8 cellular contexts compared by ENCODE assay signal in genomic region chr13:66994097-66994496, GRCh38.
DNase-seq lines count a peak whose midpoint lies in the region; ATAC-seq and TF ChIP-seq lines count a peak whose summit lies in the region.

No MANE protein-coding gene starts in this region.

- in situ Hi-C loops in GM18951 (cut with MboI; ENCODE audit: low sequenced_read_pairs, unreplicated experiment), result no loop called here

- H4K20me1 ChIP-seq in BLaER1 (no peaks in the 10 kb centered on the region), fibroblast of lung (ENCODE audit: control insufficient read depth, extremely low read depth, insufficient read depth, low read length) (no peaks in the 10 kb centered on the region)

- ATAC-seq in HG03135 (IDR thresholded peaks at IDR 0.05; ENCODE audit: unreplicated experiment), result peak; percentile 78
- ATAC-seq in mucosa of descending colon, result peak; percentile 64

- H3K9ac ChIP-seq in BLaER1, result peak overlapping the region; percentile 72
- no peak overlapping the region for H3K9ac ChIP-seq in fibroblast of lung (ENCODE audit: insufficient read depth, low read length)

- H2AFZ ChIP-seq in fibroblast of lung (ENCODE audit: low read length), result peak overlapping the region; percentile 10

- intact Hi-C loops in mucosa of descending colon (cut with DNase I, micrococcal nuclease), result no loop called here

- TF ChIP-seq CTCF in fibroblast of lung (conservative IDR thresholded peaks at IDR 0.05 in 1 of 2, IDR thresholded peaks at IDR 0.05 in 1 of 2; ENCODE audit: low read depth in 1 of 2, low read length in 2 of 2) (peak; percentile 45 to 76), mucosa of descending colon (IDR thresholded peaks at IDR 0.05) (no peak)

- H3K27ac ChIP-seq in BLaER1 (peak overlapping the region; percentile 87), fibroblast of lung (ENCODE audit: insufficient read depth, low read length) (no peak overlapping the region)

- H3K4me2 ChIP-seq in BLaER1 (peak overlapping the region; percentile 88), fibroblast of lung (ENCODE audit: extremely low read depth, insufficient read depth, low read length) (no peak overlapping the region)

- TF ChIP-seq POLR2A in GM18951 (IDR thresholded peaks at IDR 0.05; ENCODE audit: extremely low read depth, insufficient read depth, insufficient read length), result peak; percentile 12

- H3K27me3 ChIP-seq in BLaER1 (no peaks in the 10 kb centered on the region), fibroblast of lung (ENCODE audit: control insufficient read depth, insufficient read depth, low read length) (no peaks in the 10 kb centered on the region)

- H3K4me1 ChIP-seq in BLaER1, result peaks cover 67% of the 10 kb centered on the region
- no peaks in the 10 kb centered on the region for H3K4me1 ChIP-seq in fibroblast of lung (ENCODE audit: control insufficient read depth, extremely low read depth, insufficient read depth, low read length)
- H3K4me1 ChIP-seq in mucosa of descending colon (ENCODE audit: low read depth), result no peaks in the 10 kb centered on the region

- no peaks in the 10 kb centered on the region for H3K79me2 ChIP-seq in fibroblast of lung (ENCODE audit: control insufficient read depth, insufficient read depth, low read length)

- H3K4me3 ChIP-seq in BLaER1 (peak overlapping the region; percentile 57), fibroblast of lung (replicated peaks in 1 of 4; ENCODE audit: control extremely low read depth in 1 of 4, insufficient read depth in 1 of 4, low read depth in 3 of 4, low read length in 4 of 4) (peak overlapping the region in 2 of 4 experiments; percentile 25 to 31), mucosa of descending colon (no peak overlapping the region)

- H3K9me3 ChIP-seq in BLaER1, result peaks cover 10% of the 10 kb centered on the region; the same call in 1 of the 2 replicates
- no peaks in the 10 kb centered on the region for H3K9me3 ChIP-seq in fibroblast of lung (ENCODE audit: control insufficient read depth, insufficient read depth, low read depth, low read length)
- H3K9me3 ChIP-seq in mucosa of descending colon, result no peaks in the 10 kb centered on the region

- H3K36me3 ChIP-seq in BLaER1, result no peaks in the 10 kb centered on the region
- H3K36me3 ChIP-seq in fibroblast of lung (ENCODE audit: control insufficient read depth, insufficient read depth, low read length), result no peaks in the 10 kb centered on the region
- no peaks in the 10 kb centered on the region for H3K36me3 ChIP-seq in mucosa of descending colon (ENCODE audit: low read depth)

- DNase-seq in SHP77 treated with DMSO at 0.1 percent for 48 hours (lab: John Stamatoyannopoulos, UW) (peak; percentile 87), fibroblast of lung (ENCODE audit: low read depth in 2 of 2) (peak; percentile 80 to 81), mucosa of descending colon (peak; percentile 24 to 51 (median 48)), NCI-H345 treated with DMSO at 0.1 percent for 48 hours (lab: John Stamatoyannopoulos, UW; ENCODE audit: unreplicated experiment) (no peak)
- DNase-seq in activated CD8-positive, alpha-beta memory T cell treated with anti-CD3 and anti-CD28 coated beads, Interleukin-2, amount 50 U/mL, for 4 hours, result no peak

Comparison
In these comparisons a context has a peak if more than half of its experiments do, and no peak if none do; other contexts are left out.
1. DNase-seq: peak in SHP77 treated with DMSO at 0.1 percent for 48 hours (single experiment), fibroblast of lung (2 of 2) and mucosa of descending colon (3 of 3); none in NCI-H345 treated with DMSO at 0.1 percent for 48 hours (single experiment) and activated CD8-positive, alpha-beta memory T cell treated with anti-CD3 and anti-CD28 coated beads, Interleukin-2, amount 50 U/mL, for 4 hours (single experiment).